Comparison of ENCODE assay signal across 8 cellular contexts in the genomic region with DNA sequence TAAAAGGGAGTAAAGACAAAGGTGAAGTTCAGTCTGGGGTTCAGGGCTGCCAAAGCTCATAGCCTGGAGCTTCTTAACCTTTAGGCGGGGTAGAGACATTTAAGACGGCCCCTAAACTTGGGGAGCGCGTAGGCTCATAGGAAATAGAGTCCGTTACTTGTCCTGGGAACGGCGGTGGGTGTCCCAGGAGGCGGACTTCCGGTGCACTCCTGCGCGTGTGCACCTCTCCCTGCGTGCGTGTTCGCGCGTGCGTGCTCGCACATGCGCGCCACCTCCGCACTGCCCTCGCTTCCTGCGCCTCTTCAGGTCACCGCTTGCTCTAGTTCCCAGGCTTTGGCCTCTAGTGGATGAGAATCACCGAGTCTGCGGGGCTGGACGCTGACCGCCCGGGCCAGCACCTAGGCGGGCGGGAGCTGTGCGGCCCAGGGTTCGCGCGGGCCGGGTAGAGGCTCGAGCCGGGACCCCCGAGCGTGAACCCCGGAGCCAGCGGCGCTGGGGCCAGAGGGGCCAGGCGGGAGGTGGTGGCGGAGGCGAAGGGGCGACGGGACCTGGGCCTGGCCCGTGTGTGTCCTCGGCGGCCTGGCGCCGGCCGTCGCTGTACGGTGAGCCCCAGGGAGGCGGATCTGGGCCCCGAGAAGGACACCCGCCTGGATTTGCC. TPM values are rescaled to one million over a fixed set of nuclear protein-coding genes. Genes with fewer than 3 reads are reported as not detected.
DNase-seq lines count a peak whose midpoint lies in the region; ATAC-seq, FAIRE-seq and TF ChIP-seq lines count a peak whose summit lies in the region.
"Not testable (repeated sequence)": the region's sequence is repeated elsewhere in the genome, so short reads cannot be mapped to it uniquely, and the experiment has no call there.

No MANE protein-coding gene starts in this region.

- H3K4me3 ChIP-seq in pancreas (peak overlapping the region; percentile 57 to 86 (median 68)), thyroid gland (replicated peaks in 1 of 3) (peak overlapping the region; percentile 55 to 65 (median 62))

- H3K9me3 ChIP-seq in pancreas, thyroid gland: not testable (repeated sequence)

- not testable (repeated sequence) for H3K36me3 ChIP-seq in pancreas, thyroid gland

- not testable (repeated sequence) for H3K27me3 ChIP-seq in pancreas, thyroid gland

- not testable (repeated sequence) for H3K9me3 Mint-ChIP-seq in activated naive CD8-positive, alpha-beta T cell treated with anti-CD3 and anti-CD28 coated beads, Interleukin-2, amount 50 U/mL, for 24 hours

- H3K4me3 Mint-ChIP-seq in activated naive CD8-positive, alpha-beta T cell treated with anti-CD3 and anti-CD28 coated beads, Interleukin-2, amount 50 U/mL, for 24 hours, result peak overlapping the region; percentile 97

- H3K4me1 ChIP-seq in pancreas, thyroid gland: not testable (repeated sequence)

- peak overlapping the region; percentile 80 for H3K27ac Mint-ChIP-seq in activated naive CD8-positive, alpha-beta T cell treated with anti-CD3 and anti-CD28 coated beads, Interleukin-2, amount 50 U/mL, for 24 hours

- peaks cover 19% of the 10 kb centered on the region for H3K36me3 Mint-ChIP-seq in activated naive CD8-positive, alpha-beta T cell treated with anti-CD3 and anti-CD28 coated beads, Interleukin-2, amount 50 U/mL, for 24 hours (ENCODE audit: low read depth)

- H3K27me3 Mint-ChIP-seq in activated naive CD8-positive, alpha-beta T cell treated with anti-CD3 and anti-CD28 coated beads, Interleukin-2, amount 50 U/mL, for 24 hours, result not testable (repeated sequence)

- peaks cover 16% of the 10 kb centered on the region for H3K4me1 Mint-ChIP-seq in activated naive CD8-positive, alpha-beta T cell treated with anti-CD3 and anti-CD28 coated beads, Interleukin-2, amount 50 U/mL, for 24 hours

- TF ChIP-seq POLR2A in thyroid gland (IDR thresholded peaks at IDR 0.05), result peak in 1 of 2 donors; percentile 76

- 0% methylated on average over 40 to 58 of the region's 59 CpGs for WGBS in pancreas, 2 donors
- WGBS in thyroid gland, 2 donors, result 0 to 1% methylated on average over 6 to 21 of the region's 59 CpGs

- intact Hi-C loops in cardiac septum (cut with DNase I); pancreas (cut with DNase I); thyroid gland (cut with DNase I): not testable (repeated sequence)

- ATAC-seq in HG02759 (IDR thresholded peaks at IDR 0.05; ENCODE audit: unreplicated experiment) (peak; percentile 100), pancreas (peak; percentile 100)
- peak; percentile 99 for ATAC-seq in activated naive CD8-positive, alpha-beta T cell treated with anti-CD3 and anti-CD28 coated beads, Interleukin-2, amount 50 U/mL, for 24 hours

- FAIRE-seq in pancreas (lab: Jason Lieb, UNC), result not testable (repeated sequence)

- TF ChIP-seq CTCF in GM12873 (IDR thresholded peaks at IDR 0.05; ENCODE audit: insufficient read depth, low read depth, low read length, missing control alignments), result peak; percentile 10
- not testable (repeated sequence) for TF ChIP-seq CTCF in pancreas (IDR thresholded peaks at IDR 0.05)
- peak in 1 of 6 experiments; percentile 26 for TF ChIP-seq CTCF in thyroid gland (IDR thresholded peaks at IDR 0.05)

- peak; percentile 53 for DNase-seq in NCI-H1105 treated with DMSO at 0.1 percent for 48 hours (lab: John Stamatoyannopoulos, UW)
- peak; percentile 63 to 85 for DNase-seq in SW 1271 (lab: John Stamatoyannopoulos, UW)
- DNase-seq in activated naive CD8-positive, alpha-beta T cell treated with anti-CD3 and anti-CD28 coated beads, Interleukin-2, amount 50 U/mL, for 24 hours, result peak; percentile 75
- peak; percentile 93 for DNase-seq in cardiac septum (ENCODE audit: low spot score)
- DNase-seq in pancreas, result peak; percentile 80 to 96 (median 86)
- peak; percentile 83 to 85 for DNase-seq in thyroid gland

- H3K27ac ChIP-seq in pancreas (peak overlapping the region; percentile 69 to 86 (median 84)), thyroid gland (peak overlapping the region; percentile 71 to 90 (median 81))

RNA-seq across cellular contexts. Expression of gene POM121, which starts 45.7 kb away (rescaled TPM):
- total RNA-seq in cardiac septum (21.1 TPM), pancreas (10 to 100 TPM; 11.9 to 19.0 (median 17.1) TPM), thyroid gland (10 to 100 TPM; 14.1 to 28.6 (median 17.5) TPM)
- polyA plus RNA-seq in pancreas, result 10 to 100 TPM; 14.8 to 16.0 TPM

RNA-seq across cellular contexts. Expression of gene TYW1B, which starts 51.2 kb away (rescaled TPM):
- 0.92 TPM for total RNA-seq in cardiac septum
- 1 to 10 TPM in 5 of 6 donors, under 1 TPM in 1; 0.92 to 5.7 (median 1.8) TPM for total RNA-seq in pancreas
- 1 to 10 TPM; 1.3 to 2.1 TPM for polyA plus RNA-seq in pancreas
- 1 to 10 TPM; 3.7 to 7.4 (median 4.9) TPM for total RNA-seq in thyroid gland

Comparison
In these comparisons a context has a peak if more than half of its experiments do, and no peak if none do; other contexts are left out.
1. Peak in every context shown above with its lines: DNase-seq, ATAC-seq, H3K4me3 ChIP-seq and H3K27ac ChIP-seq.